1 cellular context compared by ENCODE assay signal in genomic region chr1:1419812-1420653, GRCh38.
TF ChIP-seq lines count a peak whose summit lies in the region.

No MANE protein-coding gene starts in this region.

TF ChIP-seq in WTC11, 78 proteins besides CTCF, POLR2A, EP300 and RAD21 (continued from another document):
- TF ChIP-seq FOXJ3 (CRISPR knock-in tag; IDR thresholded peaks at IDR 0.05; ENCODE audit: borderline replicate concordance) (no peak), SOX15 (CRISPR knock-in tag; IDR thresholded peaks at IDR 0.05) (no peak), ZNF425 (CRISPR knock-in tag; conservative IDR thresholded peaks at IDR 0.05) (no peak), IRF1 (CRISPR knock-in tag; IDR thresholded peaks at IDR 0.05) (no peak)
